In genomic region chr4:184419976-184420375, GRCh38 we compare ENCODE assay signal across 20 cellular contexts. TPM values are rescaled to one million over a fixed set of nuclear protein-coding genes. Genes with fewer than 3 reads are reported as not detected.
DNase-seq lines count a peak whose midpoint lies in the region; ATAC-seq and TF ChIP-seq lines count a peak whose summit lies in the region.
"Had no signal": no experiment of that assay in that cellular context is flagged by ENCODE, and none has a peak within 500 bp of the region (broad histone marks: within the 10 kb centered on the region; RNA-seq: fewer than 3 reads in every experiment).

No MANE protein-coding gene starts in this region.

- peaks cover 67% of the 10 kb centered on the region for H3K4me1 Mint-ChIP-seq in activated CD4-positive, alpha-beta T cell treated with anti-CD3 and anti-CD28 coated beads, Interleukin-2, amount 10 ng/mL, durations not matched to agents 24 days and 14 days
- H3K4me1 Mint-ChIP-seq in activated T-helper 1 cell treated with anti-CD3 and anti-CD28 coated beads, Interleukin-12 subunit alpha, Interleukin-12 subunit beta, Interleukin-2, Interleukin-4 antibody, amounts not matched to agents 30 ng/mL and 10 ng/mL and 1 ng/mL, durations not matched to agents 14 hours and 24 hours and 36 hours (ENCODE audit: low read depth), result peaks cover 90% of the 10 kb centered on the region
- H3K4me1 Mint-ChIP-seq in natural killer cell, result peaks cover 60 to 62% of the 10 kb centered on the region in 2 donors

- no peak overlapping the region for H3K4me3 ChIP-seq in KMS-11 (IDR thresholded peaks at IDR 0.05; ENCODE audit: insufficient read depth, low read depth, low read length)
- no peak overlapping the region for H3K4me3 ChIP-seq in PC-9
- H3K4me3 ChIP-seq: lower lobe of right lung, sigmoid colon had no signal

- no peaks in the 10 kb centered on the region for H3K9me3 Mint-ChIP-seq in activated CD4-positive, alpha-beta T cell treated with anti-CD3 and anti-CD28 coated beads, Interleukin-2, amount 10 ng/mL, durations not matched to agents 24 days and 14 days
- peaks cover 8% of the 10 kb centered on the region for H3K9me3 Mint-ChIP-seq in activated T-helper 1 cell treated with anti-CD3 and anti-CD28 coated beads, Interleukin-12 subunit alpha, Interleukin-12 subunit beta, Interleukin-2, Interleukin-4 antibody, amounts not matched to agents 30 ng/mL and 10 ng/mL and 1 ng/mL, durations not matched to agents 14 hours and 24 hours and 36 hours
- H3K9me3 Mint-ChIP-seq in natural killer cell, result peaks cover 2 to 3% of the 10 kb centered on the region in 2 donors

- DNase-seq in activated CD4-positive, alpha-beta T cell treated with anti-CD3 and anti-CD28 coated beads, Interleukin-2, amount 10 ng/mL, durations not matched to agents 24 days and 14 days, result no peak
- no peak for DNase-seq in activated CD4-positive, alpha-beta T cell treated with anti-CD3 and anti-CD28 coated beads, Interleukin-2, amount 50 U/mL, for 1 hour
- no peak for DNase-seq in activated T-helper 1 cell treated with anti-CD3 and anti-CD28 coated beads, Interleukin-12 subunit alpha, Interleukin-12 subunit beta, Interleukin-2, Interleukin-4 antibody, amounts not matched to agents 30 ng/mL and 10 ng/mL and 1 ng/mL, durations not matched to agents 14 hours and 24 hours and 36 hours (ENCODE audit: low spot score)
- DNase-seq in natural killer cell (no peak), GM19240 (ENCODE audit: insufficient read length, low spot score) (no peak), foreskin keratinocyte (no peak), PC-9 (no peak)
- DNase-seq: C1 segment of cervical spinal cord, H7, hippocampal formation, islet precursor cell, lower lobe of right lung, NCI-H1417, NCI-H524, sigmoid colon, SW 1271 had no signal

- H3K27me3 Mint-ChIP-seq in activated CD4-positive, alpha-beta T cell treated with anti-CD3 and anti-CD28 coated beads, Interleukin-2, amount 10 ng/mL, durations not matched to agents 24 days and 14 days, result no peaks in the 10 kb centered on the region
- no peaks in the 10 kb centered on the region for H3K27me3 Mint-ChIP-seq in activated T-helper 1 cell treated with anti-CD3 and anti-CD28 coated beads, Interleukin-12 subunit alpha, Interleukin-12 subunit beta, Interleukin-2, Interleukin-4 antibody, amounts not matched to agents 30 ng/mL and 10 ng/mL and 1 ng/mL, durations not matched to agents 14 hours and 24 hours and 36 hours (ENCODE audit: insufficient read depth)
- no peaks in the 10 kb centered on the region for H3K27me3 Mint-ChIP-seq in natural killer cell (ENCODE audit: low read depth in 2 of 2)

- H3K79me2 ChIP-seq in KMS-11 (ENCODE audit: insufficient read depth, low read depth) (peaks cover 39% of the 10 kb centered on the region; the same call in 1 of the 2 replicates), PC-9 (ENCODE audit: low read depth) (no peaks in the 10 kb centered on the region; the same call in 1 of the 2 replicates)

- BruUV-seq in PC-9 (replicated peaks; lab: Mats Ljungman, UMichigan), result no TSS peak

- H3K9ac ChIP-seq in KMS-11, result peak overlapping the region; percentile 58
- H3K9ac ChIP-seq: parathyroid adenoma had no signal

- H3K9me3 ChIP-seq in PC-9 (ENCODE audit: insufficient read depth, low read depth), result no peaks in the 10 kb centered on the region
- H3K9me3 ChIP-seq: lower lobe of right lung, sigmoid colon had no signal

- peak overlapping the region; percentile 95 for H3K4me2 ChIP-seq in KMS-11
- H3K4me2 ChIP-seq in PC-9, result no peak overlapping the region

- H3K9me2 ChIP-seq in PC-9 (ENCODE audit: insufficient read depth), result no peaks in the 10 kb centered on the region

- H3K27me3 ChIP-seq in KMS-11 (ENCODE audit: insufficient read depth, low read depth), result no peaks in the 10 kb centered on the region
- H3K27me3 ChIP-seq in foreskin keratinocyte, result no peaks in the 10 kb centered on the region
- no peaks in the 10 kb centered on the region for H3K27me3 ChIP-seq in PC-9 (ENCODE audit: insufficient read depth, low read depth)
- H3K27me3 ChIP-seq: sigmoid colon had no signal

- peaks cover 7% of the 10 kb centered on the region; the same call in 1 of the 2 replicates for H3F3A ChIP-seq in PC-9 (ENCODE audit: insufficient read depth, low read depth)

- H3K27ac Mint-ChIP-seq in activated CD4-positive, alpha-beta T cell treated with anti-CD3 and anti-CD28 coated beads, Interleukin-2, amount 10 ng/mL, durations not matched to agents 24 days and 14 days, result peak overlapping the region; percentile 91
- peak overlapping the region; percentile 87 for H3K27ac Mint-ChIP-seq in activated T-helper 1 cell treated with anti-CD3 and anti-CD28 coated beads, Interleukin-12 subunit alpha, Interleukin-12 subunit beta, Interleukin-2, Interleukin-4 antibody, amounts not matched to agents 30 ng/mL and 10 ng/mL and 1 ng/mL, durations not matched to agents 14 hours and 24 hours and 36 hours
- peak overlapping the region; percentile 83 to 92 for H3K27ac Mint-ChIP-seq in natural killer cell

- no peak for ATAC-seq in natural killer cell
- ATAC-seq in foreskin keratinocyte, result no peak
- ATAC-seq: lower lobe of right lung, Right ventricle myocardium inferior had no signal

- H4K20me1 ChIP-seq in KMS-11 (ENCODE audit: insufficient read depth) (no peaks in the 10 kb centered on the region), PC-9 (ENCODE audit: insufficient read depth) (no peaks in the 10 kb centered on the region)

- H3K4me1 ChIP-seq in KMS-11 (ENCODE audit: low read depth, poor library complexity, severe bottlenecking) (peaks cover 100% of the 10 kb centered on the region), foreskin keratinocyte (peaks cover 12% of the 10 kb centered on the region), PC-9 (replicated peaks; ENCODE audit: insufficient read depth) (peaks cover 16% of the 10 kb centered on the region)
- H3K4me1 ChIP-seq: parathyroid adenoma had no signal

- H3K36me3 ChIP-seq in KMS-11 (ENCODE audit: insufficient read depth) (peaks cover 8% of the 10 kb centered on the region; the same call in 1 of the 2 replicates), PC-9 (ENCODE audit: low read depth) (no peaks in the 10 kb centered on the region)

- no peak overlapping the region for H2AFZ ChIP-seq in KMS-11 (ENCODE audit: low read depth)
- no peak overlapping the region for H2AFZ ChIP-seq in PC-9
- H2AFZ ChIP-seq: parathyroid adenoma had no signal

- TF ChIP-seq CTCF in KMS-11 (conservative IDR thresholded peaks at IDR 0.05; ENCODE audit: low read depth, low read length), result no peak
- TF ChIP-seq CTCF in natural killer cell (IDR thresholded peaks at IDR 0.05), result no peak
- TF ChIP-seq CTCF in foreskin keratinocyte (conservative IDR thresholded peaks at IDR 0.05), result no peak
- no peak for TF ChIP-seq CTCF in PC-9 (conservative IDR thresholded peaks at IDR 0.05)

- CTCF ChIA-PET in PC-9 (lab: Charles Lee), result no interaction called here

- intact Hi-C loops in activated CD4-positive, alpha-beta T cell treated with anti-CD3 and anti-CD28 coated beads, Interleukin-2, amount 10 ng/mL, durations not matched to agents 24 days and 14 days (cut with micrococcal nuclease), result loop anchor here (1.0 to 5.0 kb wide), 6 partner anchors 37 to 977 kb away; partner anchors contain the start of genes ANKRD37, CASP3, LRP2BP and PRIMPOL
- intact Hi-C loops in activated T-helper 1 cell treated with anti-CD3 and anti-CD28 coated beads, Interleukin-12 subunit alpha, Interleukin-12 subunit beta, Interleukin-2, Interleukin-4 antibody, amounts not matched to agents 30 ng/mL and 10 ng/mL and 1 ng/mL, durations not matched to agents 14 hours and 24 hours and 36 hours (cut with micrococcal nuclease), result loop anchor here (1.0 to 2.0 kb wide), 3 partner anchors 21 to 114 kb away; no protein-coding TSS in a partner anchor
- intact Hi-C loops in natural killer cell (cut with micrococcal nuclease) (no loop called here), PC-9 (cut with micrococcal nuclease; ENCODE audit: unreplicated experiment) (no loop called here)

- POLR2A ChIA-PET in PC-9 (lab: Charles Lee; ENCODE audit: unreplicated experiment), result interaction anchor here (0.6 kb wide), 1 partner anchor 10 kb away, joined by 3 read pairs; no protein-coding TSS in a partner anchor

- H3K27ac ChIP-seq in KMS-11, result peak overlapping the region; percentile 95
- H3K27ac ChIP-seq in foreskin keratinocyte, result no peak overlapping the region
- no peak overlapping the region for H3K27ac ChIP-seq in PC-9
- H3K27ac ChIP-seq: lower lobe of right lung, parathyroid adenoma, VCaP had no signal

- H3K4me3 Mint-ChIP-seq in activated CD4-positive, alpha-beta T cell treated with anti-CD3 and anti-CD28 coated beads, Interleukin-2, amount 10 ng/mL, durations not matched to agents 24 days and 14 days, result peak overlapping the region; percentile 77
- H3K4me3 Mint-ChIP-seq in activated T-helper 1 cell treated with anti-CD3 and anti-CD28 coated beads, Interleukin-12 subunit alpha, Interleukin-12 subunit beta, Interleukin-2, Interleukin-4 antibody, amounts not matched to agents 30 ng/mL and 10 ng/mL and 1 ng/mL, durations not matched to agents 14 hours and 24 hours and 36 hours, result peak overlapping the region; percentile 43
- no peak overlapping the region for H3K4me3 Mint-ChIP-seq in natural killer cell

- H3K36me3 Mint-ChIP-seq in activated CD4-positive, alpha-beta T cell treated with anti-CD3 and anti-CD28 coated beads, Interleukin-2, amount 10 ng/mL, durations not matched to agents 24 days and 14 days (ENCODE audit: low read depth), result peaks cover 67% of the 10 kb centered on the region
- peaks cover 47% of the 10 kb centered on the region for H3K36me3 Mint-ChIP-seq in activated T-helper 1 cell treated with anti-CD3 and anti-CD28 coated beads, Interleukin-12 subunit alpha, Interleukin-12 subunit beta, Interleukin-2, Interleukin-4 antibody, amounts not matched to agents 30 ng/mL and 10 ng/mL and 1 ng/mL, durations not matched to agents 14 hours and 24 hours and 36 hours (ENCODE audit: low read depth)
- peaks cover 7% of the 10 kb centered on the region for H3K36me3 Mint-ChIP-seq in natural killer cell

RNA-seq across cellular contexts. Expression of gene IRF2, which starts 54.4 kb away (rescaled TPM):
- total RNA-seq in activated CD4-positive, alpha-beta T cell treated with anti-CD3 and anti-CD28 coated beads, Interleukin-2, amount 10 ng/mL, durations not matched to agents 24 days and 14 days, result 48.7 and 50.0 TPM in 2 replicates
- 64.2 and 75.8 TPM in 2 replicates for total RNA-seq in activated T-helper 1 cell treated with anti-CD3 and anti-CD28 coated beads, Interleukin-12 subunit alpha, Interleukin-12 subunit beta, Interleukin-2, Interleukin-4 antibody, amounts not matched to agents 30 ng/mL and 10 ng/mL and 1 ng/mL, durations not matched to agents 14 hours and 24 hours and 36 hours
- 10 to 100 TPM; 50.6 to 68.5 (median 59.8) TPM for total RNA-seq in natural killer cell
- total RNA-seq in foreskin keratinocyte, result 16.5 and 18.4 TPM in 2 replicates
- 10.7 and 11.9 TPM in 2 replicates for polyA plus RNA-seq in foreskin keratinocyte
- 27.4 and 34.4 TPM in 2 replicates for total RNA-seq in PC-9 (2021)

Comparison
In these comparisons a context has a peak if more than half of its experiments do, and no peak if none do; other contexts are left out.
1. intact Hi-C loops: an anchor here in activated CD4-positive, alpha-beta T cell treated with anti-CD3 and anti-CD28 coated beads, Interleukin-2, amount 10 ng/mL, durations not matched to agents 24 days and 14 days (1.0 to 5.0 kb wide) and activated T-helper 1 cell treated with anti-CD3 and anti-CD28 coated beads, Interleukin-12 subunit alpha, Interleukin-12 subunit beta, Interleukin-2, Interleukin-4 antibody, amounts not matched to agents 30 ng/mL and 10 ng/mL and 1 ng/mL, durations not matched to agents 14 hours and 24 hours and 36 hours (1.0 to 2.0 kb wide); none called in natural killer cell and PC-9.